In the genomic region with DNA sequence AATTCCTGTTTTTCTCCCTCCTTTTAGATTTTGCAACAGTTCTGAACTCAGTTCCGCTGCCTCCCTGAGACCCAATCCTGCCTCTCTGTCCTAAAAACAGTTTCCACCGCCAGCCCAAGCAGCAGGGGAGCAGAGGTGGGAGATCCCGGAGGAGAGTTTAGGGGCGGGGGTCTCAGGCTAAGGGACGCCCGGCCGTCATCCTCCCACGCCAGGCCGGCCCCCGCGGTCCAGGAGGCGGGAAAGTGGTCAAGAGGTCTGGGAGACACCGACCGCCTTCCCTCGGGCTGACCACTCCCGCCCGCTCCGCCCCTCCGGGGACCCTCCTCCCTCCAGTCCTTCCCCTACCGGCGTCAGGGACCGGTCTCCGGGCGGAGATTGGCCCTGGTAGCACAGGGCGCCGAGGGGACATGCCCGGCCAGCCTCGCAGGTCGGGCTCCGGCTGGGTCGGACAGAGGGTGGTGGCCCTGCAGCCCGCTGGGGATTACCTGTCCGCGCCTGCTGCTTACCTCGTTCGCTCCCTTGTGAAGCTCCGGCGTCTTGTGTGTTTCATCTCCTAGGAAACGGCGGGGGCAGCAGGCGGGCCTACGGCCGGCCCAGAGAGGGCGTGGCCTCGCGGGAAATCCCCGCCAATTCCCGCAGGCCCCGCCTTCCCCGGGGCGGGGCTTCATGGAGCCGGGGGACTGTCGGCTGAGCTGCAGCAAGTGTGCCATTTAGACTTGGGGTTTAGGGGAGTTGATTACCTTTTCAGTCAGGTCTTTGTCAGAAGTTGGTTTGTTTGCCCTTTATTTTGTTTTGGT, we compare ENCODE assay signal across 8 cellular contexts.
DNase-seq lines count a peak whose midpoint lies in the region; ATAC-seq and TF ChIP-seq lines count a peak whose summit lies in the region.

A gene with protein sequence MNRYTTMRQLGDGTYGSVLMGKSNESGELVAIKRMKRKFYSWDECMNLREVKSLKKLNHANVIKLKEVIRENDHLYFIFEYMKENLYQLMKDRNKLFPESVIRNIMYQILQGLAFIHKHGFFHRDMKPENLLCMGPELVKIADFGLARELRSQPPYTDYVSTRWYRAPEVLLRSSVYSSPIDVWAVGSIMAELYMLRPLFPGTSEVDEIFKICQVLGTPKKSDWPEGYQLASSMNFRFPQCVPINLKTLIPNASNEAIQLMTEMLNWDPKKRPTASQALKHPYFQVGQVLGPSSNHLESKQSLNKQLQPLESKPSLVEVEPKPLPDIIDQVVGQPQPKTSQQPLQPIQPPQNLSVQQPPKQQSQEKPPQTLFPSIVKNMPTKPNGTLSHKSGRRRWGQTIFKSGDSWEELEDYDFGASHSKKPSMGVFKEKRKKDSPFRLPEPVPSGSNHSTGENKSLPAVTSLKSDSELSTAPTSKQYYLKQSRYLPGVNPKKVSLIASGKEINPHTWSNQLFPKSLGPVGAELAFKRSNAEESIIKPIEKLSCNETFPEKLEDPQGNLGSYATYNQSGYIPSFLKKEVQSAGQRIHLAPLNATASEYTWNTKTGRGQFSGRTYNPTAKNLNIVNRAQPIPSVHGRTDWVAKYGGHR (minus strand): TSS at position 543 of the 797 bp plus-strand sequence. CDS start 7,891 bp downstream, outside the sequence.

- ATAC-seq in GM19035 (IDR thresholded peaks at IDR 0.05; ENCODE audit: unreplicated experiment) (peak; percentile 88), HG03280 (IDR thresholded peaks at IDR 0.05; ENCODE audit: unreplicated experiment) (peak; percentile 90)

- TF ChIP-seq CTCF in AG10803 (conservative IDR thresholded peaks at IDR 0.05; ENCODE audit: low read length) = no peak
- TF ChIP-seq CTCF in choroid plexus epithelial cell (conservative IDR thresholded peaks at IDR 0.05; ENCODE audit: low read depth, low read length) = no peak

- H3K4me3 ChIP-seq in AG10803 (ENCODE audit: low read length) (peak within 1 kb of the TSS; percentile 66), choroid plexus epithelial cell (ENCODE audit: low read depth, low read length) (peak within 1 kb of the TSS; percentile 73)

- DNase-seq in AG10803 (ENCODE audit: low read depth) = peak; percentile 48
- DNase-seq in NCI-H345 treated with DMSO at 0.1 percent for 48 hours (lab: John Stamatoyannopoulos, UW; ENCODE audit: unreplicated experiment) = peak; percentile 23
- peak; percentile 79 for DNase-seq in activated CD4-positive, alpha-beta T cell treated with anti-CD3 and anti-CD28 coated beads for 1 hour
- peak; percentile 83 for DNase-seq in choroid plexus epithelial cell (ENCODE audit: low read depth)
- peak; percentile 94 for DNase-seq in kidney tubule cell (ENCODE audit: low spot score)
- DNase-seq in stimulated activated CD4-positive, alpha-beta T cell treated with anti-CD3 and anti-CD28 coated beads, Interleukin-1b, Interleukin-23, amount 100 ng/mL, for 1 hour (ENCODE audit: low read depth in 2 of 2) = peak; percentile 63 to 72

Comparison
In these comparisons a context has a peak if more than half of its experiments do, and no peak if none do; other contexts are left out.
1. Peak in every context shown above with its lines: DNase-seq, ATAC-seq and H3K4me3 ChIP-seq.
2. DNase-seq: peak in every context shown above with its lines; median percentile 94 in kidney tubule cell; 83 in choroid plexus epithelial cell; 79 in activated CD4-positive, alpha-beta T cell treated with anti-CD3 and anti-CD28 coated beads for 1 hour; 68 in stimulated activated CD4-positive, alpha-beta T cell treated with anti-CD3 and anti-CD28 coated beads, Interleukin-1b, Interleukin-23, amount 100 ng/mL, for 1 hour; 48 in AG10803; 23 in NCI-H345 treated with DMSO at 0.1 percent for 48 hours.